17 cellular contexts compared by ENCODE assay signal in genomic region chr2:26988165-26988879, GRCh38. TPM values are rescaled to one million over a fixed set of nuclear protein-coding genes. Genes with fewer than 3 reads are reported as not detected.
DNase-seq lines count a peak whose midpoint lies in the region; ATAC-seq and TF ChIP-seq lines count a peak whose summit lies in the region.
"Had no signal": no experiment of that assay in that cellular context is flagged by ENCODE, and none has a peak within 500 bp of the region (broad histone marks: within the 10 kb centered on the region; RNA-seq: fewer than 3 reads in every experiment).

No MANE protein-coding gene starts in this region.

- H3K4me1 Mint-ChIP-seq in natural killer cell treated with Interleukin-12 subunit alpha and Interleukin-12 subunit beta and Interleukin-15 and Interleukin-18, amount 100 ng/mL, for 72 hours (ENCODE audit: low read depth in 2 of 2): no peaks in the 10 kb centered on the region
- H3K4me1 Mint-ChIP-seq: activated B cell treated with CpG ODN at 0.5 μM for 24 hours; stimulated activated naive CD8-positive, alpha-beta T cell treated with anti-CD3 and anti-CD28 coated beads, Interleukin-15, amount 100 ng/mL, for 72 hours had no signal

- H3K27ac ChIP-seq in SJSA1 (no peak overlapping the region), fibroblast of lung (ENCODE audit: insufficient read depth, low read length) (no peak overlapping the region)
- H3K27ac ChIP-seq: coronary artery, foreskin keratinocyte, right atrium auricular region had no signal

- peaks cover 0 to 2% of the 10 kb centered on the region in 2 donors for H3K27me3 Mint-ChIP-seq in natural killer cell treated with Interleukin-12 subunit alpha and Interleukin-12 subunit beta and Interleukin-15 and Interleukin-18, amount 100 ng/mL, for 72 hours
- H3K27me3 Mint-ChIP-seq: activated B cell treated with CpG ODN at 0.5 μM for 24 hours; stimulated activated naive CD8-positive, alpha-beta T cell treated with anti-CD3 and anti-CD28 coated beads, Interleukin-15, amount 100 ng/mL, for 72 hours had no signal

- no peak overlapping the region for H3K27ac Mint-ChIP-seq in natural killer cell treated with Interleukin-12 subunit alpha and Interleukin-12 subunit beta and Interleukin-15 and Interleukin-18, amount 100 ng/mL, for 72 hours
- H3K27ac Mint-ChIP-seq: activated B cell treated with CpG ODN at 0.5 μM for 24 hours; activated naive CD4-positive, alpha-beta T cell treated with anti-CD3 and anti-CD28 coated beads, Interleukin-2, amount 50 U/mL, for 72 hours; stimulated activated naive CD8-positive, alpha-beta T cell treated with anti-CD3 and anti-CD28 coated beads, Interleukin-15, amount 100 ng/mL, for 72 hours had no signal

- H3K4me3 Mint-ChIP-seq in natural killer cell treated with Interleukin-12 subunit alpha and Interleukin-12 subunit beta and Interleukin-15 and Interleukin-18, amount 100 ng/mL, for 72 hours: no peak overlapping the region
- H3K4me3 Mint-ChIP-seq: activated B cell treated with CpG ODN at 0.5 μM for 24 hours; stimulated activated naive CD8-positive, alpha-beta T cell treated with anti-CD3 and anti-CD28 coated beads, Interleukin-15, amount 100 ng/mL, for 72 hours had no signal

- no peak overlapping the region for H3K4me2 ChIP-seq in fibroblast of lung (ENCODE audit: extremely low read depth, insufficient read depth, low read length)

- no peaks in the 10 kb centered on the region for H3K36me3 ChIP-seq in SJSA1
- H3K36me3 ChIP-seq in fibroblast of lung (ENCODE audit: control insufficient read depth, insufficient read depth, low read length): no peaks in the 10 kb centered on the region
- H3K36me3 ChIP-seq: right atrium auricular region had no signal

- peaks cover 2% of the 10 kb centered on the region for H4K20me1 ChIP-seq in fibroblast of lung (ENCODE audit: control insufficient read depth, extremely low read depth, insufficient read depth, low read length)

- H3K4me3 ChIP-seq in SJSA1: no peak overlapping the region
- no peak overlapping the region for H3K4me3 ChIP-seq in fibroblast of lung (replicated peaks in 1 of 4; ENCODE audit: control extremely low read depth in 1 of 4, insufficient read depth in 1 of 4, low read depth in 3 of 4, low read length in 4 of 4)
- H3K4me3 ChIP-seq in retinal pigment epithelial cell (ENCODE audit: low read length): no peak overlapping the region
- H3K4me3 ChIP-seq: coronary artery, right atrium auricular region had no signal

- H3K36me3 Mint-ChIP-seq in natural killer cell treated with Interleukin-12 subunit alpha and Interleukin-12 subunit beta and Interleukin-15 and Interleukin-18, amount 100 ng/mL, for 72 hours: no peaks in the 10 kb centered on the region
- H3K36me3 Mint-ChIP-seq: activated naive CD4-positive, alpha-beta T cell treated with anti-CD3 and anti-CD28 coated beads, Interleukin-2, amount 50 U/mL, for 72 hours had no signal

- H3K4me1 ChIP-seq in SJSA1 (replicated peaks): peaks cover 39% of the 10 kb centered on the region
- H3K4me1 ChIP-seq in fibroblast of lung (ENCODE audit: control insufficient read depth, extremely low read depth, insufficient read depth, low read length): no peaks in the 10 kb centered on the region
- H3K4me1 ChIP-seq: foreskin keratinocyte, right atrium auricular region had no signal

- H3K9me3 ChIP-seq in SJSA1 (replicated peaks) (no peaks in the 10 kb centered on the region), fibroblast of lung (ENCODE audit: control insufficient read depth, insufficient read depth, low read depth, low read length) (no peaks in the 10 kb centered on the region)
- H3K9me3 ChIP-seq: Caco-2, right atrium auricular region had no signal

- ATAC-seq in natural killer cell treated with Interleukin-12 subunit alpha and Interleukin-12 subunit beta and Interleukin-15 and Interleukin-18, amount 100 ng/mL, for 72 hours: no peak
- ATAC-seq: activated naive CD4-positive, alpha-beta T cell treated with anti-CD3 and anti-CD28 coated beads, Interleukin-2, amount 50 U/mL, for 72 hours; foreskin keratinocyte; stimulated activated naive CD8-positive, alpha-beta T cell treated with anti-CD3 and anti-CD28 coated beads, Interleukin-15, amount 100 ng/mL, for 72 hours had no signal

- H3K9me3 Mint-ChIP-seq in natural killer cell treated with Interleukin-12 subunit alpha and Interleukin-12 subunit beta and Interleukin-15 and Interleukin-18, amount 100 ng/mL, for 72 hours: no peaks in the 10 kb centered on the region
- H3K9me3 Mint-ChIP-seq: activated B cell treated with CpG ODN at 0.5 μM for 24 hours; activated naive CD4-positive, alpha-beta T cell treated with anti-CD3 and anti-CD28 coated beads, Interleukin-2, amount 50 U/mL, for 72 hours; stimulated activated naive CD8-positive, alpha-beta T cell treated with anti-CD3 and anti-CD28 coated beads, Interleukin-15, amount 100 ng/mL, for 72 hours had no signal

- H3K9ac ChIP-seq in fibroblast of lung (ENCODE audit: insufficient read depth, low read length): no peak overlapping the region

- H2AFZ ChIP-seq in fibroblast of lung (ENCODE audit: low read length): no peak overlapping the region

- TF ChIP-seq CTCF in fibroblast of lung (conservative IDR thresholded peaks at IDR 0.05 in 1 of 2, IDR thresholded peaks at IDR 0.05 in 1 of 2; ENCODE audit: low read depth in 1 of 2, low read length in 2 of 2) (no peak), retinal pigment epithelial cell (conservative IDR thresholded peaks at IDR 0.05; ENCODE audit: low read depth, low read length) (no peak)

- no peaks in the 10 kb centered on the region for H3K79me2 ChIP-seq in fibroblast of lung (ENCODE audit: control insufficient read depth, insufficient read depth, low read length)

- H3K27me3 ChIP-seq in SJSA1 (replicated peaks) (no peaks in the 10 kb centered on the region), fibroblast of lung (ENCODE audit: control insufficient read depth, insufficient read depth, low read length) (no peaks in the 10 kb centered on the region)
- H3K27me3 ChIP-seq: foreskin keratinocyte, right atrium auricular region had no signal

- peak; percentile 63 for DNase-seq in ELR (ENCODE audit: low read depth)
- peak; percentile 59 to 70 for DNase-seq in SJSA1 (ENCODE audit: low read depth in 1 of 2, low spot score in 2 of 2)
- peak; percentile 66 to 94 for DNase-seq in fibroblast of lung (ENCODE audit: low read depth in 2 of 2)
- DNase-seq in retinal pigment epithelial cell (ENCODE audit: low read depth): peak; percentile 79
- no peak for DNase-seq in HuH-7 (ENCODE audit: low spot score)
- no peak for DNase-seq in natural killer cell treated with Interleukin-12 subunit alpha and Interleukin-12 subunit beta and Interleukin-15 and Interleukin-18, amount 100 ng/mL, for 72 hours (ENCODE audit: low spot score)
- no peak for DNase-seq in stimulated activated naive CD4-positive, alpha-beta T cell (lab: John Stamatoyannopoulos, UW)
- no peak for DNase-seq in NCI-H1417 treated with DMSO at 0.1 percent for 48 hours (lab: John Stamatoyannopoulos, UW)
- DNase-seq: activated B cell treated with CpG ODN at 0.5 μM for 24 hours; activated CD8-positive, alpha-beta memory T cell treated with anti-CD3 and anti-CD28 coated beads, Interleukin-2, amount 50 U/mL, for 4 hours; Caco-2; islet precursor cell; stimulated activated naive CD8-positive, alpha-beta T cell treated with anti-CD3 and anti-CD28 coated beads, Interleukin-15, amount 100 ng/mL, for 72 hours had no signal

RNA-seq across cellular contexts. Expression of gene MAPRE3, which starts 17.9 kb away (rescaled TPM):
- total RNA-seq in SJSA1 (2014; rRNA removed; shearing (Covaris generic)): 0.50 and 3.3 TPM in 2 replicates
- total RNA-seq in fibroblast of lung: 2.8 and 7.9 TPM in 2 replicates
- 13.9 and 21.0 TPM in 2 replicates for polyA plus RNA-seq in fibroblast of lung
- 18.9 and 29.1 TPM in 2 replicates for polyA plus RNA-seq in fibroblast of lung (2012)
- 6.4 and 10.7 TPM in 2 replicates for polyA minus RNA-seq in fibroblast of lung (ENCODE audit: low replicate concordance)
- total RNA-seq in natural killer cell treated with Interleukin-12 subunit alpha and Interleukin-12 subunit beta and Interleukin-15 and Interleukin-18, amount 100 ng/mL, for 72 hours: 10 to 100 TPM in 1 of 2 donors, 1 to 10 TPM in 1; 5.7 to 10.0 TPM

RNA-seq across cellular contexts. Expression of gene TMEM214, which starts 44.4 kb away (rescaled TPM):
- 52.4 and 57.3 TPM in 2 replicates for total RNA-seq in SJSA1 (2014; rRNA removed; shearing (Covaris generic))
- 17.5 and 22.6 TPM in 2 replicates for total RNA-seq in fibroblast of lung
- 115 and 127 TPM in 2 replicates for polyA plus RNA-seq in fibroblast of lung
- 96.0 and 116 TPM in 2 replicates for polyA plus RNA-seq in fibroblast of lung (2012)
- polyA minus RNA-seq in fibroblast of lung (ENCODE audit: low replicate concordance): 777 and 782 TPM in 2 replicates
- total RNA-seq in natural killer cell treated with Interleukin-12 subunit alpha and Interleukin-12 subunit beta and Interleukin-15 and Interleukin-18, amount 100 ng/mL, for 72 hours: 100 to 1,000 TPM; 132 to 176 TPM

Comparison
In these comparisons a context has a peak if more than half of its experiments do, and no peak if none do; other contexts are left out.
1. DNase-seq: peak in ELR (single experiment), SJSA1 (2 of 2), fibroblast of lung (2 of 2) and retinal pigment epithelial cell (single experiment); none in HuH-7 (single experiment), natural killer cell treated with Interleukin-12 subunit alpha and Interleukin-12 subunit beta and Interleukin-15 and Interleukin-18, amount 100 ng/mL, for 72 hours (single experiment), stimulated activated naive CD4-positive, alpha-beta T cell (0 of 6) and NCI-H1417 treated with DMSO at 0.1 percent for 48 hours (single experiment).